ENCODE assay signal across 8 cellular contexts in the genomic region with DNA sequence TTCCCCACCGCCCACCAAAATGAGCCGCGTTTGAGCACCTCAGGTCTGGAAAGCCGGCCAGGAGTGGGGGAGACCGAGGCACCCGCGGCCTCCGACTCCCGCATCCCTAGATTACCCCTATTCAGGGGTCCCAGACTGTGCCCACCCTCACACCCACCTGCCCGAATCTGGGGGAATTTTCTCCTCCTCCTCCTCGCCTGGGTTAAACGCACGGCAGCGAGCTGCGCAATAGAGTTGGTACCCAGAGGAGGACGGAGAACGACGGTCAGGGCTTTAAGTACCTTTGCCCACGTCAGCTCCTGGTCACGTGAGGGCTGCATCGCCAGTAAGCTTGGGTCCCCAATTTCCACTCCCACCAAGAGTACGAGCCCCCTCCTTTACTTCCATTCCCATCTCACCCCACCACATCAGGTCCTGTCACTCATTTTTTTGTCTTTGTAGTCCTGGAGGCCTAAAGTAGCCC. TPM values are rescaled to one million over a fixed set of nuclear protein-coding genes. Genes with fewer than 3 reads are reported as not detected.
DNase-seq lines count a peak whose midpoint lies in the region; ATAC-seq and TF ChIP-seq lines count a peak whose summit lies in the region.

A gene (minus strand): TSS at position 250 of the 463 bp plus-strand sequence. CDS start 2,262 bp downstream, outside the sequence.

- no peaks in the 10 kb centered on the region for H3K9me3 Mint-ChIP-seq in CD4-positive, alpha-beta memory T cell
- no peaks in the 10 kb centered on the region for H3K9me3 Mint-ChIP-seq in activated naive CD8-positive, alpha-beta T cell treated with anti-CD3 and anti-CD28 coated beads, Interleukin-2, amount 10 ng/mL, durations not matched to agents 7 days and 5 days

- no peak within 1 kb of the TSS for H3K27ac ChIP-seq in CD4-positive, alpha-beta memory T cell (ENCODE audit: low read depth, low read length)
- H3K27ac ChIP-seq in neutrophil = no peak within 1 kb of the TSS

- POLR2A ChIA-PET in CD4-positive, alpha-beta memory T cell (lab: Charles Lee; ENCODE audit: partially characterized antibody) = no interaction called here
- POLR2A ChIA-PET in activated naive CD8-positive, alpha-beta T cell treated with anti-CD3 and anti-CD28 coated beads, Interleukin-2, amount 10 ng/mL, durations not matched to agents 7 days and 5 days (lab: Charles Lee) = no interaction called here

- no peak for TF ChIP-seq CTCF in neutrophil (IDR thresholded peaks at IDR 0.05)

- no peaks in the 10 kb centered on the region for H3K9me3 ChIP-seq in CD4-positive, alpha-beta memory T cell (ENCODE audit: control insufficient read depth in 1 of 2, low read length in 2 of 2)
- no peaks in the 10 kb centered on the region for H3K9me3 ChIP-seq in neutrophil

- ATAC-seq in GM19438 (IDR thresholded peaks at IDR 0.05; ENCODE audit: low read depth, unreplicated experiment) (peak; percentile 60), Right ventricle myocardium superior (ENCODE audit: poor library complexity) (peak; percentile 90), GM21381 (IDR thresholded peaks at IDR 0.05; ENCODE audit: unreplicated experiment) (no peak)
- ATAC-seq in activated naive CD8-positive, alpha-beta T cell treated with anti-CD3 and anti-CD28 coated beads, Interleukin-2, amount 10 ng/mL, durations not matched to agents 7 days and 5 days (ENCODE audit: low read depth) = peak; percentile 33

- no peaks in the 10 kb centered on the region for H3K36me3 ChIP-seq in CD4-positive, alpha-beta memory T cell (ENCODE audit: insufficient read depth, low read length)
- H3K36me3 ChIP-seq in neutrophil = no peaks in the 10 kb centered on the region

- CTCF ChIA-PET in CD4-positive, alpha-beta memory T cell (lab: Charles Lee; ENCODE audit: partially characterized antibody) = no interaction called here

- DNase-seq in CD4-positive, alpha-beta memory T cell = no peak
- DNase-seq in NCI-H1417 treated with DMSO at 0.1 percent for 48 hours (lab: John Stamatoyannopoulos, UW) (peak; percentile 7), Right ventricle myocardium superior (peak; percentile 64), NCI-H1048 (lab: John Stamatoyannopoulos, UW) (no peak)
- no peak for DNase-seq in activated naive CD8-positive, alpha-beta T cell treated with anti-CD3 and anti-CD28 coated beads, Interleukin-2, amount 10 ng/mL, durations not matched to agents 7 days and 5 days

- intact Hi-C loops in CD4-positive, alpha-beta memory T cell (cut with micrococcal nuclease) = no loop called here
- intact Hi-C loops in Right ventricle myocardium superior (cut with DNase I) = no loop called here

- peaks cover 12% of the 10 kb centered on the region for H3K4me1 ChIP-seq in CD4-positive, alpha-beta memory T cell (ENCODE audit: insufficient read depth, low read length)
- peaks cover 0 to 9% of the 10 kb centered on the region in 2 experiments for H3K4me1 ChIP-seq in neutrophil (ENCODE audit: control insufficient read depth in 1 of 2, insufficient read depth in 1 of 2, low read depth in 1 of 2, low read length in 1 of 2)

- H3K27me3 ChIP-seq in CD4-positive, alpha-beta memory T cell (ENCODE audit: insufficient read depth, low read length) = no peaks in the 10 kb centered on the region
- H3K27me3 ChIP-seq in neutrophil = peaks cover 30% of the 10 kb centered on the region

- peak within 1 kb of the TSS; percentile 28 to 58 for H3K4me3 ChIP-seq in CD4-positive, alpha-beta memory T cell (ENCODE audit: low read length in 2 of 2)
- H3K4me3 ChIP-seq in neutrophil (ENCODE audit: low read depth in 1 of 2, low read length in 1 of 2) = peak within 1 kb of the TSS; percentile 56 to 58

- H3K4me1 Mint-ChIP-seq in CD4-positive, alpha-beta memory T cell = peaks cover 4 to 20% (median 13%) of the 10 kb centered on the region in 4 donors
- H3K4me1 Mint-ChIP-seq in activated naive CD8-positive, alpha-beta T cell treated with anti-CD3 and anti-CD28 coated beads, Interleukin-2, amount 10 ng/mL, durations not matched to agents 7 days and 5 days = peaks cover 15% of the 10 kb centered on the region

- H3K27ac Mint-ChIP-seq in CD4-positive, alpha-beta memory T cell = peak within 1 kb of the TSS in 5 of 7 donors; percentile 42 to 78 (median 76)
- H3K27ac Mint-ChIP-seq in activated naive CD8-positive, alpha-beta T cell treated with anti-CD3 and anti-CD28 coated beads, Interleukin-2, amount 10 ng/mL, durations not matched to agents 7 days and 5 days = peak within 1 kb of the TSS; percentile 58

- peaks cover 0 to 1% of the 10 kb centered on the region in 2 donors for H3K36me3 Mint-ChIP-seq in CD4-positive, alpha-beta memory T cell
- H3K36me3 Mint-ChIP-seq in activated naive CD8-positive, alpha-beta T cell treated with anti-CD3 and anti-CD28 coated beads, Interleukin-2, amount 10 ng/mL, durations not matched to agents 7 days and 5 days = no peaks in the 10 kb centered on the region

- no peaks in the 10 kb centered on the region for H3K27me3 Mint-ChIP-seq in CD4-positive, alpha-beta memory T cell
- H3K27me3 Mint-ChIP-seq in activated naive CD8-positive, alpha-beta T cell treated with anti-CD3 and anti-CD28 coated beads, Interleukin-2, amount 10 ng/mL, durations not matched to agents 7 days and 5 days = peaks cover 5% of the 10 kb centered on the region

- peak within 1 kb of the TSS; percentile 85 to 90 (median 86) for H3K4me3 Mint-ChIP-seq in CD4-positive, alpha-beta memory T cell
- H3K4me3 Mint-ChIP-seq in activated naive CD8-positive, alpha-beta T cell treated with anti-CD3 and anti-CD28 coated beads, Interleukin-2, amount 10 ng/mL, durations not matched to agents 7 days and 5 days = peak within 1 kb of the TSS; percentile 81

RNA-seq across cellular contexts. Expression of the gene that starts here (rescaled TPM):
- 1 to 10 TPM; 7.3 to 9.4 TPM for total RNA-seq in CD4-positive, alpha-beta memory T cell
- polyA plus RNA-seq in CD4-positive, alpha-beta memory T cell = 1 to 10 TPM in 1 of 2 donors, under 1 TPM in 1; 0.67 to 1.3 TPM
- 10 to 100 TPM in 1 of 2 experiments, 1 to 10 TPM in 1; 8.8 to 10.9 TPM for total RNA-seq in activated naive CD8-positive, alpha-beta T cell treated with anti-CD3 and anti-CD28 coated beads, Interleukin-2, amount 10 ng/mL, durations not matched to agents 7 days and 5 days
- 31.7 TPM for total RNA-seq in Right ventricle myocardium superior

Comparison
In these comparisons a context has a peak if more than half of its experiments do, and no peak if none do; other contexts are left out.
1. DNase-seq: peak in NCI-H1417 treated with DMSO at 0.1 percent for 48 hours (single experiment) and Right ventricle myocardium superior (single experiment); none in CD4-positive, alpha-beta memory T cell (0 of 5), activated naive CD8-positive, alpha-beta T cell treated with anti-CD3 and anti-CD28 coated beads, Interleukin-2, amount 10 ng/mL, durations not matched to agents 7 days and 5 days (single experiment) and NCI-H1048 (single experiment).